In genomic region chr17:43401293-43401692, GRCh38 we compare ENCODE assay signal across 9 cellular contexts.
DNase-seq lines count a peak whose midpoint lies in the region; ATAC-seq lines count a peak whose summit lies in the region.
"Had no signal": no experiment of that assay in that cellular context is flagged by ENCODE, and none has a peak within 500 bp of the region (broad histone marks: within the 10 kb centered on the region; RNA-seq: fewer than 3 reads in every experiment).

No MANE protein-coding gene starts in this region.

- H3K36me3 ChIP-seq in HUES6 (ENCODE audit: control insufficient read depth, insufficient read depth, low read length) (peaks cover 10% of the 10 kb centered on the region; the same call in 1 of the 2 replicates), mucosa of rectum (ENCODE audit: control insufficient read depth in 2 of 2, insufficient read depth in 2 of 2, low read length in 2 of 2) (no peaks in the 10 kb centered on the region)

- H3K4me3 Mint-ChIP-seq in dendritic cell treated with granulocyte-macrophage colony-stimulating factor and Interleukin-4, amounts not matched to agents 40 ng/mL and 50 ng/mL, for 4 days: peak overlapping the region; percentile 89

- H3K27me3 ChIP-seq in HUES6 (ENCODE audit: control insufficient read depth, insufficient read depth, low read length) (no peaks in the 10 kb centered on the region), mucosa of rectum (ENCODE audit: control insufficient read depth in 2 of 2, insufficient read depth in 2 of 2, low read length in 2 of 2) (no peaks in the 10 kb centered on the region)

- peak; percentile 94 for DNase-seq in AG08395 (ENCODE audit: low spot score)
- DNase-seq in effector CD8-positive, alpha-beta T cell (lab: John Stamatoyannopoulos, UW): no peak
- DNase-seq: activated CD4-positive, alpha-beta T cell treated with anti-CD3 and anti-CD28 coated beads, Interleukin-2, amount 50 U/mL, for 4 hours had no signal

- intact Hi-C loops in dendritic cell treated with granulocyte-macrophage colony-stimulating factor and Interleukin-4, amounts not matched to agents 40 ng/mL and 50 ng/mL, for 4 days (cut with micrococcal nuclease): no loop called here

- H3K9ac ChIP-seq in HUES6 (ENCODE audit: low read length): peak overlapping the region; percentile 12
- H3K9ac ChIP-seq in mucosa of rectum (ENCODE audit: low read depth in 1 of 2, low read length in 2 of 2): peak overlapping the region in 1 of 2 donors; percentile 36

- H3K4me3 ChIP-seq in HUES6 (ENCODE audit: low read depth, low read length) (peak overlapping the region; percentile 69; the same call in 1 of the 2 replicates), mucosa of rectum (ENCODE audit: low read length in 2 of 2) (peak overlapping the region in 1 of 2 donors; percentile 37)

- no peak for ATAC-seq in HG03342 (IDR thresholded peaks at IDR 0.05; ENCODE audit: unreplicated experiment)
- ATAC-seq in GM21526 (IDR thresholded peaks at IDR 0.05; ENCODE audit: low FRiP score, unreplicated experiment): no peak
- no peak for ATAC-seq in GM19397 (IDR thresholded peaks at IDR 0.05; ENCODE audit: unreplicated experiment)

- H3K9me3 ChIP-seq in HUES6 (ENCODE audit: control insufficient read depth, insufficient read depth, low read depth, low read length) (no peaks in the 10 kb centered on the region), mucosa of rectum (ENCODE audit: control insufficient read depth in 2 of 2, low read length in 2 of 2) (no peaks in the 10 kb centered on the region)

- H3K4me1 ChIP-seq in HUES6 (ENCODE audit: control insufficient read depth, insufficient read depth, low read length) (peaks cover 17% of the 10 kb centered on the region), mucosa of rectum (ENCODE audit: control insufficient read depth in 2 of 2, insufficient read depth in 2 of 2, low read length in 2 of 2) (peaks cover 5 to 7% of the 10 kb centered on the region in 2 donors)

- H3K27me3 Mint-ChIP-seq in dendritic cell treated with granulocyte-macrophage colony-stimulating factor and Interleukin-4, amounts not matched to agents 40 ng/mL and 50 ng/mL, for 4 days: peaks cover 9% of the 10 kb centered on the region

- H3K27ac ChIP-seq in HUES6 (ENCODE audit: low read depth, low read length) (no peak overlapping the region), mucosa of rectum (ENCODE audit: low read depth in 2 of 2, low read length in 2 of 2) (peak overlapping the region; percentile 13 to 23)

- H3K27ac Mint-ChIP-seq in dendritic cell treated with granulocyte-macrophage colony-stimulating factor and Interleukin-4, amounts not matched to agents 40 ng/mL and 50 ng/mL, for 4 days: peak overlapping the region; percentile 24

- peaks cover 62% of the 10 kb centered on the region for H3K4me1 Mint-ChIP-seq in dendritic cell treated with granulocyte-macrophage colony-stimulating factor and Interleukin-4, amounts not matched to agents 40 ng/mL and 50 ng/mL, for 4 days (ENCODE audit: low read depth)

- H3K36me3 Mint-ChIP-seq in dendritic cell treated with granulocyte-macrophage colony-stimulating factor and Interleukin-4, amounts not matched to agents 40 ng/mL and 50 ng/mL, for 4 days (ENCODE audit: low read depth): peaks cover 23% of the 10 kb centered on the region

- H3K9me3 Mint-ChIP-seq in dendritic cell treated with granulocyte-macrophage colony-stimulating factor and Interleukin-4, amounts not matched to agents 40 ng/mL and 50 ng/mL, for 4 days: no peaks in the 10 kb centered on the region
